9 cellular contexts compared by ENCODE assay signal in the genomic region with DNA sequence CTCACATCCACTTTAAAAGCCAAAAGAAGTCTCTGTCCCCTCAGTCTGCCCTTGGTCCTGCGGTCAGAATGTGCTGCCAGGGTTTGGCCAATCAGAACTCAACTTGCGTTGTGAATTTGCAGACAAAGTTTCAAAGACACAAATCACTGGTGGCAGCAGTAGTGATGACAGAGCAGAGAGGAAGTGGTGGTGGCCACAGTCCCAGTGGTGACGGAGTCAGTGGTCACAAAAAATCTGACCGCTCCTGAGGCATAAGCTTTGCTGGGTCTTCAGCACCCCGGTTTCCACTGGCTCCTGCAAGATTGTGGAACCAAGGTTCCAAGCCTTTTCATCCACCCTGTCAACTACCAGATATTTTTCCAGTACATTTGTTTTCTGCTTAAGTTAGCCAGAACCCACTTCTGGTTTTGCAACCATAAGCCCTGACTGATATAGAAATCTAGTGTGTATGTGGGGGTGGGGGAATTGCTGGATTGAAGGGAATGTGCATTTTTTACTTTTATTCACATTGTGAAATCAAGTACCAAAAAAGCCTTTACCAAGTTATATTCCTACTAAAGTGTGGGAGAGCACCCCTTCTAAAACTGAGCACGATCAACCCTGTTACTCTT.
DNase-seq lines count a peak whose midpoint lies in the region; ATAC-seq and TF ChIP-seq lines count a peak whose summit lies in the region.
"Had no signal": no experiment of that assay in that cellular context is flagged by ENCODE, and none has a peak within 500 bp of the region (broad histone marks: within the 10 kb centered on the region; RNA-seq: fewer than 3 reads in every experiment).

No MANE protein-coding gene starts in this region.

- intact Hi-C loops in A673 (cut with micrococcal nuclease; ENCODE audit: unreplicated experiment) (no loop called here), PC-9 (cut with micrococcal nuclease; ENCODE audit: unreplicated experiment) (no loop called here)

- H3K36me3 ChIP-seq in A673 (ENCODE audit: insufficient read depth, low read length, poor library complexity, severe bottlenecking) (no peaks in the 10 kb centered on the region), PC-9 (ENCODE audit: low read depth) (no peaks in the 10 kb centered on the region)

- H3K4me3 ChIP-seq in AG10803 (ENCODE audit: low read length) (no peak overlapping the region), A673 (ENCODE audit: low read depth, low read length, poor library complexity, severe bottlenecking) (no peak overlapping the region), PC-9 (no peak overlapping the region)

- BruUV-seq in A673 (replicated peaks; lab: Mats Ljungman, UMichigan): no TSS peak
- no TSS peak for BruUV-seq in PC-9 (replicated peaks; lab: Mats Ljungman, UMichigan)

- TF ChIP-seq CTCF in AG10803 (conservative IDR thresholded peaks at IDR 0.05; ENCODE audit: low read length) (no peak), A673 (conservative IDR thresholded peaks at IDR 0.05; ENCODE audit: low read depth, low read length) (no peak), PC-9 (conservative IDR thresholded peaks at IDR 0.05) (no peak)

- DNase-seq in AG10803 (ENCODE audit: low read depth) (peak; percentile 41), amniotic epithelial cell (ENCODE audit: low read depth) (peak; percentile 63), A673 (ENCODE audit: low spot score) (no peak), ACHN (no peak), PC-9 (no peak)
- DNase-seq: foreskin melanocyte had no signal

- in situ Hi-C loops in ACHN (cut with HindIII; ENCODE audit: low pct_ligation_motif_present, low pct_unique_long_range_greater_than_20kb, low sequenced_read_pairs): no loop called here

- no peak overlapping the region for H3K27ac ChIP-seq in A673 (ENCODE audit: low read depth, low read length, poor library complexity, severe bottlenecking)
- H3K27ac ChIP-seq in PC-9: no peak overlapping the region

- H3K4me1 ChIP-seq in A673 (ENCODE audit: insufficient read depth, low read length, poor library complexity, severe bottlenecking): no peaks in the 10 kb centered on the region
- H3K4me1 ChIP-seq in PC-9 (replicated peaks; ENCODE audit: insufficient read depth): no peaks in the 10 kb centered on the region

- H3K79me2 ChIP-seq in PC-9 (ENCODE audit: low read depth): no peaks in the 10 kb centered on the region

- ATAC-seq in GM19035 (IDR thresholded peaks at IDR 0.05; ENCODE audit: unreplicated experiment) (peak; percentile 98), HG03159 (IDR thresholded peaks at IDR 0.05; ENCODE audit: unreplicated experiment) (peak; percentile 45), esophagus mucosa (no peak)

- no peaks in the 10 kb centered on the region for H3F3A ChIP-seq in PC-9 (ENCODE audit: insufficient read depth, low read depth)

- H4K20me1 ChIP-seq in PC-9 (ENCODE audit: insufficient read depth): no peaks in the 10 kb centered on the region

- CTCF ChIA-PET in A673 (lab: Charles Lee): no interaction called here
- CTCF ChIA-PET in PC-9 (lab: Charles Lee): no interaction called here

- no peaks in the 10 kb centered on the region for H3K9me2 ChIP-seq in PC-9 (ENCODE audit: insufficient read depth)

- no peak overlapping the region for H2AFZ ChIP-seq in PC-9

- H3K4me2 ChIP-seq in PC-9: no peak overlapping the region

- POLR2A ChIA-PET in A673 (lab: Charles Lee; ENCODE audit: low non-redundant PET) (no interaction called here), PC-9 (lab: Charles Lee; ENCODE audit: unreplicated experiment) (no interaction called here)

- H3K27me3 ChIP-seq in A673 (replicated peaks; ENCODE audit: insufficient read depth, low read depth, low read length, poor library complexity) (peaks cover 43% of the 10 kb centered on the region), PC-9 (ENCODE audit: insufficient read depth, low read depth) (peaks cover 84% of the 10 kb centered on the region)

- H3K9me3 ChIP-seq in A673 (ENCODE audit: low read depth, low read length, poor library complexity, severe bottlenecking): peaks cover 10% of the 10 kb centered on the region
- H3K9me3 ChIP-seq in PC-9 (ENCODE audit: insufficient read depth, low read depth): no peaks in the 10 kb centered on the region

Comparison
In these comparisons a context has a peak if more than half of its experiments do, and no peak if none do; other contexts are left out.
1. DNase-seq: peak in AG10803 (single experiment) and amniotic epithelial cell (single experiment); none in A673 (single experiment), ACHN (single experiment) and PC-9 (0 of 2).